ENCODE assay signal across 14 cellular contexts in genomic region chr6:143097224-143097795, GRCh38. TPM values are rescaled to one million over a fixed set of nuclear protein-coding genes. Genes with fewer than 3 reads are reported as not detected.
DNase-seq lines count a peak whose midpoint lies in the region; ATAC-seq, FAIRE-seq and TF ChIP-seq lines count a peak whose summit lies in the region.
"Had no signal": no experiment of that assay in that cellular context is flagged by ENCODE, and none has a peak within 500 bp of the region (broad histone marks: within the 10 kb centered on the region; RNA-seq: fewer than 3 reads in every experiment).

No MANE protein-coding gene starts in this region.

- H3K4me1 Mint-ChIP-seq in type B pancreatic cell (ENCODE audit: unreplicated experiment) (no peaks in the 10 kb centered on the region), GM23338 (peaks cover 4% of the 10 kb centered on the region)

- no peaks in the 10 kb centered on the region for H3K36me3 Mint-ChIP-seq in type B pancreatic cell
- no peaks in the 10 kb centered on the region for H3K36me3 Mint-ChIP-seq in GM23338 (ENCODE audit: low read depth)

- H3K9me3 ChIP-seq in liver (ENCODE audit: control insufficient read depth in 4 of 4, low read length in 3 of 4) (no peaks in the 10 kb centered on the region), HepG2 (ENCODE audit: low read length) (no peaks in the 10 kb centered on the region)

- 89% methylated on average over 6 of the region's 6 CpGs for WGBS in liver
- WGBS in HepG2 (ENCODE audit: low lambda C conversion rate): 95% methylated on average over 6 of the region's 6 CpGs

- H3K36me3 ChIP-seq in liver (ENCODE audit: control insufficient read depth in 4 of 4, insufficient read depth in 3 of 4, low read depth in 1 of 4, low read length in 3 of 4): no peaks in the 10 kb centered on the region
- no peaks in the 10 kb centered on the region for H3K36me3 ChIP-seq in HepG2 (replicated peaks in 1 of 2; ENCODE audit: control insufficient read depth in 1 of 2, insufficient read depth in 2 of 2, low read length in 2 of 2)
- 0 out of 2 replicates have a peak, but pooled peaks cover 4% of the 10 kb centered on the region for H3K36me3 ChIP-seq in GM23338 (ENCODE audit: insufficient read depth)

- FAIRE-seq in HepG2 (lab: Jason Lieb, UNC): no peak
- FAIRE-seq: small intestine had no signal

- H3K9ac ChIP-seq in liver (ENCODE audit: low read depth in 1 of 2, low read length in 2 of 2) (no peak overlapping the region), HepG2 (ENCODE audit: insufficient read depth, low read depth, low read length) (no peak overlapping the region)

- H3K4me2 ChIP-seq in HepG2 (ENCODE audit: low read depth, low read length) (no peak overlapping the region), GM23338 (no peak overlapping the region)

- DNase-seq in HepG2 (ENCODE audit: low spot score): no peak
- peak; percentile 11 for DNase-seq in LHCN-M2 (ENCODE audit: low read depth)
- peak; percentile 2 for DNase-seq in effector CD4-positive, alpha-beta T cell
- no peak for DNase-seq in stimulated activated CD4-positive, alpha-beta T cell treated with anti-CD3 and anti-CD28 coated beads, Interleukin-15, amount 100 ng/mL, for 24 hours
- no peak for DNase-seq in type B pancreatic cell (ENCODE audit: extremely low spot score, unreplicated experiment)
- no peak for DNase-seq in GM23338 (ENCODE audit: low spot score)
- no peak for DNase-seq in activated CD4-positive, alpha-beta T cell treated with anti-CD3 and anti-CD28 coated beads, Interleukin-2, amount 50 U/mL, for 4 hours
- DNase-seq: activated naive CD4-positive, alpha-beta T cell treated with Interleukin-2 at 50 U/mL for 16 hours; DMS79 treated with DMSO at 0.1 percent for 48 hours; mesenchymal stem cell; nucleus accumbens; Right ventricle myocardium superior had no signal

- BruUV-seq in HepG2 (replicated peaks; lab: Mats Ljungman, UMichigan): no TSS peak

- TF ChIP-seq POLR2A in HepG2 (IDR thresholded peaks at IDR 0.05; ENCODE audit: insufficient read depth in 1 of 2, low read depth in 2 of 2, low read length in 2 of 2): no peak

- H3K27ac ChIP-seq in liver (ENCODE audit: low read depth in 1 of 2, low read length in 2 of 2) (peak overlapping the region; percentile 58 to 69), HepG2 (ENCODE audit: extremely low read length, insufficient read depth, low read length) (no peak overlapping the region), GM23338 (ENCODE audit: low read depth) (no peak overlapping the region)

- no peaks in the 10 kb centered on the region for H3K9me2 ChIP-seq in GM23338 (ENCODE audit: insufficient read depth)

- H4K20me1 ChIP-seq in HepG2 (ENCODE audit: insufficient read depth, low read length) (no peaks in the 10 kb centered on the region), GM23338 (replicated peaks; ENCODE audit: insufficient read depth) (no peaks in the 10 kb centered on the region)

- CTCF ChIA-PET in HepG2 (lab: Yijun Ruan, JAX; ENCODE audit: low intra/inter-chr PET ratio, low total read pairs): no interaction called here

- H3K27ac Mint-ChIP-seq in type B pancreatic cell: no peak overlapping the region
- H3K27ac Mint-ChIP-seq in GM23338: no peak overlapping the region

- in situ Hi-C loops in HepG2 (cut with HindIII; ENCODE audit: extremely low pct_ligation_motif_present, low pct_unique_long_range_greater_than_20kb): no loop called here

- H3K27me3 ChIP-seq in liver (ENCODE audit: control insufficient read depth in 4 of 4, insufficient read depth in 4 of 4, low read length in 3 of 4) (no peaks in the 10 kb centered on the region), HepG2 (ENCODE audit: control insufficient read depth in 1 of 2, insufficient read depth in 2 of 2, low read length in 2 of 2) (no peaks in the 10 kb centered on the region), GM23338 (ENCODE audit: insufficient read depth) (no peaks in the 10 kb centered on the region)

- TF ChIP-seq EP300 in HepG2 (IDR thresholded peaks at IDR 0.05; ENCODE audit: low read depth in 2 of 2, low read length in 2 of 2): no peak
- TF ChIP-seq EP300 in HepG2 (CRISPR knock-in tag; IDR thresholded peaks at IDR 0.05; ENCODE audit: borderline replicate concordance): no peak

- TF ChIP-seq CTCF in liver (IDR thresholded peaks at IDR 0.05; ENCODE audit: low read depth, low read length, missing input control): no peak
- no peak for TF ChIP-seq CTCF in HepG2 (CRISPR knock-in tag; IDR thresholded peaks at IDR 0.05)
- no peak for TF ChIP-seq CTCF in type B pancreatic cell (conservative IDR thresholded peaks at IDR 0.05)
- no peak for TF ChIP-seq CTCF in GM23338 (conservative IDR thresholded peaks at IDR 0.05; ENCODE audit: low read depth in 2 of 2)

- no peak overlapping the region for H3K4me3 ChIP-seq in liver (ENCODE audit: low read depth in 1 of 3, low read length in 3 of 3)
- H3K4me3 ChIP-seq in HepG2 (replicated peaks in 1 of 3; ENCODE audit: insufficient read depth in 1 of 3, low read depth in 2 of 3, low read length in 3 of 3): no peak overlapping the region
- no peak overlapping the region for H3K4me3 ChIP-seq in GM23338

- H2AFZ ChIP-seq in HepG2 (ENCODE audit: low read length) (no peak overlapping the region), GM23338 (no peak overlapping the region)

- ATAC-seq in HepG2 (no peak), GM23338 (no peak)

- no peak overlapping the region for H3K4me3 Mint-ChIP-seq in type B pancreatic cell
- H3K4me3 Mint-ChIP-seq in GM23338: no peak overlapping the region

- H3K79me2 ChIP-seq in HepG2 (ENCODE audit: insufficient read depth, low read length): no peaks in the 10 kb centered on the region
- no peaks in the 10 kb centered on the region; the same call in 1 of the 2 replicates for H3K79me2 ChIP-seq in GM23338 (replicated peaks; ENCODE audit: insufficient read depth)

- H3K9me3 Mint-ChIP-seq in type B pancreatic cell: no peaks in the 10 kb centered on the region
- no peaks in the 10 kb centered on the region for H3K9me3 Mint-ChIP-seq in GM23338

- TF ChIP-seq RAD21 in liver (IDR thresholded peaks at IDR 0.05) (no peak), HepG2 (CRISPR knock-in tag; IDR thresholded peaks at IDR 0.05) (no peak)

- POLR2A ChIA-PET in HepG2 (lab: Yijun Ruan, JAX): no interaction called here

- intact Hi-C loops in HepG2 (cut with micrococcal nuclease; ENCODE audit: unreplicated experiment): no loop called here

- no peaks in the 10 kb centered on the region for H3F3A ChIP-seq in GM23338 (replicated peaks; ENCODE audit: low read depth)

- peaks cover 0 to 16% (median 6%) of the 10 kb centered on the region in 4 donors for H3K4me1 ChIP-seq in liver (ENCODE audit: control insufficient read depth in 4 of 4, insufficient read depth in 4 of 4, low read length in 3 of 4)
- H3K4me1 ChIP-seq in HepG2 (ENCODE audit: insufficient read depth, low read length): peaks cover 17% of the 10 kb centered on the region
- peaks cover 13% of the 10 kb centered on the region for H3K4me1 ChIP-seq in GM23338 (ENCODE audit: insufficient read depth)

- H3K27me3 Mint-ChIP-seq in type B pancreatic cell (no peaks in the 10 kb centered on the region), GM23338 (ENCODE audit: insufficient read depth, low read depth, poor library complexity) (no peaks in the 10 kb centered on the region)

TF ChIP-seq in liver, 16 proteins besides CTCF, POLR2A, EP300 and RAD21 (continues in another document):
- TF ChIP-seq ATF3 (IDR thresholded peaks at IDR 0.05): no peak
- no peak for TF ChIP-seq TAF1 (conservative IDR thresholded peaks at IDR 0.05)

TF ChIP-seq in HepG2, 621 proteins besides CTCF, POLR2A, EP300 and RAD21 (continues in another document):
- TF ChIP-seq ZNF556 (CRISPR knock-in tag; IDR thresholded peaks at IDR 0.05; ENCODE audit: borderline replicate concordance): no peak
- TF ChIP-seq THAP11 (CRISPR knock-in tag; IDR thresholded peaks at IDR 0.05): no peak

RNA-seq across cellular contexts. Expression of gene AIG1, which starts 36.6 kb away (rescaled TPM):
- total RNA-seq in liver (100 to 1,000 TPM in 1 of 2 donors, 10 to 100 TPM in 1; 74.8 to 129 TPM), HepG2 (2016; rRNA removed; fragmentation: Illumina TruSeq; extraction: Trizol) (92.2 and 115 TPM in 2 replicates), LHCN-M2 (2014; rRNA removed) (41.6 and 46.5 TPM in 2 replicates), type B pancreatic cell (ENCODE audit: low replicate concordance) (34.3 and 37.8 TPM in 2 replicates)
- polyA plus RNA-seq in liver (100 to 1,000 TPM; 113 to 169 TPM), HepG2 (2011; rRNA removed) (180 and 197 TPM in 2 replicates), GM23338 (2016; fragmentation: Nextera tagmentation; extraction: Ambion mirVana) (84.7 and 88.4 TPM in 2 replicates)
- total RNA-seq in HepG2 (2016; cell fraction: cytosol; rRNA removed; fragmentation: Illumina TruSeq; extraction: Trizol; ENCODE audit: low read depth): 69.0 and 78.3 TPM in 2 replicates
- total RNA-seq in HepG2 (2016; cell fraction: insoluble cytoplasmic fraction; rRNA removed; fragmentation: Illumina TruSeq; extraction: Trizol): 86.4 and 118 TPM in 2 replicates
- total RNA-seq in HepG2 (2016; cell fraction: membrane; rRNA removed; fragmentation: Illumina TruSeq; extraction: Trizol): 94.9 and 96.7 TPM in 2 replicates
- 108 and 110 TPM in 2 replicates for total RNA-seq in HepG2 (2016; cell fraction: nucleus; rRNA removed; fragmentation: Illumina TruSeq; extraction: Trizol)
- 168 and 200 TPM in 2 replicates for polyA plus RNA-seq in HepG2 (2011; cell fraction: cytosol; rRNA removed)
- polyA plus RNA-seq in HepG2 (2011; cell fraction: nucleus; rRNA removed): 65.3 and 74.7 TPM in 2 replicates
- 127 and 143 TPM in 2 replicates for polyA plus RNA-seq in HepG2 (2012)
- 95.4 and 123 TPM in 2 replicates for polyA plus RNA-seq in HepG2 (2016; cell fraction: cytosol; fragmentation: Illumina TruSeq; extraction: Trizol; ENCODE audit: low read depth)
- 91.2 and 101 TPM in 2 replicates for polyA plus RNA-seq in HepG2 (2016; cell fraction: insoluble cytoplasmic fraction; fragmentation: Illumina TruSeq; extraction: Trizol; ENCODE audit: low read depth)
- 103 and 106 TPM in 2 replicates for polyA plus RNA-seq in HepG2 (2016; cell fraction: membrane; fragmentation: Illumina TruSeq; extraction: Trizol; ENCODE audit: low read depth)
- polyA plus RNA-seq in HepG2 (2016; cell fraction: nucleus; fragmentation: Illumina TruSeq; extraction: Trizol; ENCODE audit: insufficient read depth, low read depth): 141 and 147 TPM in 2 replicates
- 20.3 and 109 TPM in 2 replicates for polyA minus RNA-seq in HepG2 (2011; rRNA and poly(A)+ RNA removed; ENCODE audit: low replicate concordance)
- 67.3 and 76.3 TPM in 2 replicates for polyA minus RNA-seq in HepG2 (2011; cell fraction: cytosol; rRNA and poly(A)+ RNA removed)
- 156 and 160 TPM in 2 replicates for polyA minus RNA-seq in HepG2 (2011; cell fraction: nucleus; rRNA and poly(A)+ RNA removed)
- 54.5 TPM for polyA plus RNA-seq in LHCN-M2 (2012)
- total RNA-seq in GM23338 (2014; rRNA removed; shearing (Covaris generic)): 65.2 and 68.7 TPM in 2 replicates

Comparison
In these comparisons a context has a peak if more than half of its experiments do, and no peak if none do; other contexts are left out.
1. H3K27ac ChIP-seq: peak in liver (2 of 2); none in HepG2 (single experiment) and GM23338 (single experiment).
2. DNase-seq: peak in LHCN-M2 (single experiment) and effector CD4-positive, alpha-beta T cell (single experiment); none in HepG2 (single experiment), stimulated activated CD4-positive, alpha-beta T cell treated with anti-CD3 and anti-CD28 coated beads, Interleukin-15, amount 100 ng/mL, for 24 hours (single experiment), type B pancreatic cell (single experiment), GM23338 (single experiment) and activated CD4-positive, alpha-beta T cell treated with anti-CD3 and anti-CD28 coated beads, Interleukin-2, amount 50 U/mL, for 4 hours (0 of 2).